In the genomic region with DNA sequence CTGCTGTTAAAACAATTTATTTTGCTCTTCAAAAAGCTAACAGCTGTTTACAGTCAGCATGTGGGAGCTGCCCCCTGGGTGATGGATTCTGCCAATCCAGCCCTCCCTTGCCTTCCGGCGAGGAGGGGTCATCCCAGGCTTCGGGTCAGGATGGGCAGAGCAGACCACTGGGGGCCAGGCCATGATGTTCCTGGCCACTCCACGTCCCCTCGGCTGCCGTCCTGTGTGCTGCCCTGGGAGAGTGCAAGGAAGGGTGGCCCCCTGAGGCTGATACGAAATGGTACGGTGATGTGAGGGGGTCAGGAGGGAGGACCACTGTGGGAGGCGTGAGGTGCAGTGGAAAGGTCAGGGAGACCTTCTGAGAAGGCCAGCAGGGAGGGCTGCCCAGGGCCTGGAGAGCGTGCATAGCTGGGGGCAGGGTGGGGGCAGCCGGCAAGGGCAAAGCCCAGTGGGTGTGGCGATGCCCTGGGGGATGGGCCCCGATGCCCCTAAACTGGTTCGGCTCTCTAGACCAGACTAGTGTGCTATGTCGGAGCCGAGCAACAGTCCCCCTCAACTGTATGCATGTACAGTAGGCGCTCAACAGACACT, we compare ENCODE assay signal across 27 cellular contexts.
"Had no signal": no experiment of that assay in that cellular context is flagged by ENCODE, and none has a peak within 500 bp of the region (broad histone marks: within the 10 kb centered on the region; RNA-seq: fewer than 3 reads in every experiment).

No MANE protein-coding gene starts in this region.

- H3K9me3 ChIP-seq: mucosa of descending colon, ovary, psoas muscle, sigmoid colon, testis, tibial nerve, upper lobe of left lung, uterus had no signal

- DNase-seq: cortex of kidney; effector CD4-positive, alpha-beta T cell; hypothalamus; immature natural killer cell; islet precursor cell; kidney glomerular epithelial cell; left colon; left ventricle myocardium superior; mucosa of descending colon; naive B cell; occipital lobe; ovary; posterior cingulate gyrus; psoas muscle; right cardiac atrium; sigmoid colon; stimulated activated CD4-positive, alpha-beta T cell treated with anti-CD3 and anti-CD28 coated beads, Interleukin-2, amount 100 ng/mL, for 24 hours; stimulated activated CD4-positive, alpha-beta T cell treated with anti-CD3 and anti-CD28 coated beads, Interleukin-4, amount 100 ng/mL, for 24 hours; stimulated activated naive CD8-positive, alpha-beta T cell treated with anti-CD3 and anti-CD28 coated beads, Interleukin-15, Interleukin-2, amounts not matched to agents 100 U/mL and 50 U/mL, for 24 hours; substantia nigra; testis; uterus had no signal

- H3K27ac ChIP-seq: ovary, psoas muscle, sigmoid colon, testis, tibial nerve, upper lobe of left lung, uterus had no signal

- H3K36me3 ChIP-seq: ovary, sigmoid colon, tibial nerve, upper lobe of left lung, uterus had no signal

- H3K27me3 ChIP-seq: ovary, sigmoid colon, testis, upper lobe of left lung, uterus had no signal

- ATAC-seq: left colon; left ventricle myocardium superior; mucosa of descending colon; natural killer cell treated with Interleukin-12 subunit alpha and Interleukin-12 subunit beta and Interleukin-15 and Interleukin-18, amount 100 ng/mL, for 72 hours; right cardiac atrium; stimulated activated effector memory CD8-positive, alpha-beta T cell treated with anti-CD3 and anti-CD28 coated beads, Interleukin-12 subunit alpha, Interleukin-12 subunit beta, amount 100 ng/mL, for 72 hours; stimulated activated naive CD8-positive, alpha-beta T cell treated with anti-CD3 and anti-CD28 coated beads, Interleukin-15, Interleukin-2, amounts not matched to agents 100 U/mL and 50 U/mL, for 24 hours had no signal

- H3K4me3 ChIP-seq: lung, mucosa of descending colon, ovary, psoas muscle, sigmoid colon, testis, tibial nerve, upper lobe of left lung, uterus had no signal
